1 cellular context compared by ENCODE assay signal in genomic region chr6:149856256-149856994, GRCh38.
TF ChIP-seq lines count a peak whose summit lies in the region.

No MANE protein-coding gene starts in this region.

TF ChIP-seq in GM23338, 12 proteins besides CTCF, POLR2A, EP300 and RAD21 (continued from another document):
- TF ChIP-seq, protein P1, sequence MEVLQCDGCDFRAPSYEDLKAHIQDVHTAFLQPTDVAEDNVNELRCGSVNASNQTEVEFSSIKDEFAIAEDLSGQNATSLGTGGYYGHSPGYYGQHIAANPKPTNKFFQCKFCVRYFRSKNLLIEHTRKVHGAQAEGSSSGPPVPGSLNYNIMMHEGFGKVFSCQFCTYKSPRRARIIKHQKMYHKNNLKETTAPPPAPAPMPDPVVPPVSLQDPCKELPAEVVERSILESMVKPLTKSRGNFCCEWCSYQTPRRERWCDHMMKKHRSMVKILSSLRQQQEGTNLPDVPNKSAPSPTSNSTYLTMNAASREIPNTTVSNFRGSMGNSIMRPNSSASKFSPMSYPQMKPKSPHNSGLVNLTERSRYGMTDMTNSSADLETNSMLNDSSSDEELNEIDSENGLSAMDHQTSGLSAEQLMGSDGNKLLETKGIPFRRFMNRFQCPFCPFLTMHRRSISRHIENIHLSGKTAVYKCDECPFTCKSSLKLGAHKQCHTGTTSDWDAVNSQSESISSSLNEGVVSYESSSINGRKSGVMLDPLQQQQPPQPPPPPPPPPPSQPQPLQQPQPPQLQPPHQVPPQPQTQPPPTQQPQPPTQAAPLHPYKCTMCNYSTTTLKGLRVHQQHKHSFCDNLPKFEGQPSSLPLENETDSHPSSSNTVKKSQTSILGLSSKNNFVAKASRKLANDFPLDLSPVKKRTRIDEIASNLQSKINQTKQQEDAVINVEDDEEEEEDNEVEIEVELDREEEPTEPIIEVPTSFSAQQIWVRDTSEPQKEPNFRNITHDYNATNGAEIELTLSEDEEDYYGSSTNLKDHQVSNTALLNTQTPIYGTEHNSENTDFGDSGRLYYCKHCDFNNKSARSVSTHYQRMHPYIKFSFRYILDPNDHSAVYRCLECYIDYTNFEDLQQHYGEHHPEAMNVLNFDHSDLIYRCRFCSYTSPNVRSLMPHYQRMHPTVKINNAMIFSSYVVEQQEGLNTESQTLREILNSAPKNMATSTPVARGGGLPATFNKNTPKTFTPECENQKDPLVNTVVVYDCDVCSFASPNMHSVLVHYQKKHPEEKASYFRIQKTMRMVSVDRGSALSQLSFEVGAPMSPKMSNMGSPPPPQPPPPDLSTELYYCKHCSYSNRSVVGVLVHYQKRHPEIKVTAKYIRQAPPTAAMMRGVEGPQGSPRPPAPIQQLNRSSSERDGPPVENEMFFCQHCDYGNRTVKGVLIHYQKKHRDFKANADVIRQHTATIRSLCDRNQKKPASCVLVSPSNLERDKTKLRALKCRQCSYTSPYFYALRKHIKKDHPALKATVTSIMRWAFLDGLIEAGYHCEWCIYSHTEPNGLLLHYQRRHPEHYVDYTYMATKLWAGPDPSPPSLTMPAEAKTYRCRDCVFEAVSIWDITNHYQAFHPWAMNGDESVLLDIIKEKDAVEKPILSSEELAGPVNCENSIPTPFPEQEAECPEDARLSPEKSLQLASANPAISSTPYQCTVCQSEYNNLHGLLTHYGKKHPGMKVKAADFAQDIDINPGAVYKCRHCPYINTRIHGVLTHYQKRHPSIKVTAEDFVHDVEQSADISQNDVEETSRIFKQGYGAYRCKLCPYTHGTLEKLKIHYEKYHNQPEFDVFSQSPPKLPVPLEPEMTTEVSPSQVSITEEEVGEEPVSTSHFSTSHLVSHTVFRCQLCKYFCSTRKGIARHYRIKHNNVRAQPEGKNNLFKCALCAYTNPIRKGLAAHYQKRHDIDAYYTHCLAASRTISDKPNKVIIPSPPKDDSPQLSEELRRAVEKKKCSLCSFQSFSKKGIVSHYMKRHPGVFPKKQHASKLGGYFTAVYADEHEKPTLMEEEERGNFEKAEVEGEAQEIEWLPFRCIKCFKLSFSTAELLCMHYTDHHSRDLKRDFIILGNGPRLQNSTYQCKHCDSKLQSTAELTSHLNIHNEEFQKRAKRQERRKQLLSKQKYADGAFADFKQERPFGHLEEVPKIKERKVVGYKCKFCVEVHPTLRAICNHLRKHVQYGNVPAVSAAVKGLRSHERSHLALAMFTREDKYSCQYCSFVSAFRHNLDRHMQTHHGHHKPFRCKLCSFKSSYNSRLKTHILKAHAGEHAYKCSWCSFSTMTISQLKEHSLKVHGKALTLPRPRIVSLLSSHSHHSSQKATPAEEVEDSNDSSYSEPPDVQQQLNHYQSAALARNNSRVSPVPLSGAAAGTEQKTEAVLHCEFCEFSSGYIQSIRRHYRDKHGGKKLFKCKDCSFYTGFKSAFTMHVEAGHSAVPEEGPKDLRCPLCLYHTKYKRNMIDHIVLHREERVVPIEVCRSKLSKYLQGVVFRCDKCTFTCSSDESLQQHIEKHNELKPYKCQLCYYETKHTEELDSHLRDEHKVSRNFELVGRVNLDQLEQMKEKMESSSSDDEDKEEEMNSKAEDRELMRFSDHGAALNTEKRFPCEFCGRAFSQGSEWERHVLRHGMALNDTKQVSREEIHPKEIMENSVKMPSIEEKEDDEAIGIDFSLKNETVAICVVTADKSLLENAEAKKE (CRISPR knock-in tag; IDR thresholded peaks at IDR 0.05) = no peak
- TF ChIP-seq POLR2AphosphoS5 (IDR thresholded peaks at IDR 0.05; ENCODE audit: low read depth) = no peak
- no peak for TF ChIP-seq NANOG (IDR thresholded peaks at IDR 0.05; ENCODE audit: borderline replicate concordance)
- no peak for TF ChIP-seq REST (IDR thresholded peaks at IDR 0.05; ENCODE audit: unreplicated experiment)
- TF ChIP-seq, protein P2, sequence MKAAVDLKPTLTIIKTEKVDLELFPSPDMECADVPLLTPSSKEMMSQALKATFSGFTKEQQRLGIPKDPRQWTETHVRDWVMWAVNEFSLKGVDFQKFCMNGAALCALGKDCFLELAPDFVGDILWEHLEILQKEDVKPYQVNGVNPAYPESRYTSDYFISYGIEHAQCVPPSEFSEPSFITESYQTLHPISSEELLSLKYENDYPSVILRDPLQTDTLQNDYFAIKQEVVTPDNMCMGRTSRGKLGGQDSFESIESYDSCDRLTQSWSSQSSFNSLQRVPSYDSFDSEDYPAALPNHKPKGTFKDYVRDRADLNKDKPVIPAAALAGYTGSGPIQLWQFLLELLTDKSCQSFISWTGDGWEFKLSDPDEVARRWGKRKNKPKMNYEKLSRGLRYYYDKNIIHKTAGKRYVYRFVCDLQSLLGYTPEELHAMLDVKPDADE (IDR thresholded peaks at IDR 0.05) = no peak
- TF ChIP-seq CREB1 (CRISPR knock-in tag; IDR thresholded peaks at IDR 0.05; ENCODE audit: low read depth) = no peak
